In the genomic region with DNA sequence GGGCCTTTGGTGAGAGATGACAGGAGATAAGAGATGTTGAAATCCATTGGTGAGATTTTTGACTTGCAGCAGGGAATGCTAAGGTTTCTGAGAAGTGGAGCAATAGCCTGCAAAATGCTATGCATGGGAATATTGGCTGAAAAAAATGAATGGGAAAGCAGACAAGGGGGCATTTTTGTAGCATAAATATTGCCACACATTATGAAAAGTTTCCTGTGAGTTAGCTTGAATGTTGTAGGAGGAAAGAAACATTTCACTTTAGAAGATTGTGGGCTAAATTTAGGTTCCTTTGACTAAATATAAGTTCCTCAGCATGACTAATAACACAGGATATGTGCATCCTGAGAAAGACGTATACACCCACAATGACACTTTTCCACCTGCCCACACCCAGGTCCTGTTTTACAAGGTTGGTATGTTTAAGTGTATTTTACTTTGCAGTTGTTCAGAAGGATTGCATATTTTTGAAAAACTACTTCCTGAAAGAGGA, we compare ENCODE assay signal across 1 cellular context.
TF ChIP-seq lines count a peak whose summit lies in the region.

No MANE protein-coding gene starts in this region.

TF ChIP-seq in SK-N-SH, 30 proteins besides CTCF, POLR2A, EP300 and RAD21 (continued from another document):
- TF ChIP-seq, protein P1, sequence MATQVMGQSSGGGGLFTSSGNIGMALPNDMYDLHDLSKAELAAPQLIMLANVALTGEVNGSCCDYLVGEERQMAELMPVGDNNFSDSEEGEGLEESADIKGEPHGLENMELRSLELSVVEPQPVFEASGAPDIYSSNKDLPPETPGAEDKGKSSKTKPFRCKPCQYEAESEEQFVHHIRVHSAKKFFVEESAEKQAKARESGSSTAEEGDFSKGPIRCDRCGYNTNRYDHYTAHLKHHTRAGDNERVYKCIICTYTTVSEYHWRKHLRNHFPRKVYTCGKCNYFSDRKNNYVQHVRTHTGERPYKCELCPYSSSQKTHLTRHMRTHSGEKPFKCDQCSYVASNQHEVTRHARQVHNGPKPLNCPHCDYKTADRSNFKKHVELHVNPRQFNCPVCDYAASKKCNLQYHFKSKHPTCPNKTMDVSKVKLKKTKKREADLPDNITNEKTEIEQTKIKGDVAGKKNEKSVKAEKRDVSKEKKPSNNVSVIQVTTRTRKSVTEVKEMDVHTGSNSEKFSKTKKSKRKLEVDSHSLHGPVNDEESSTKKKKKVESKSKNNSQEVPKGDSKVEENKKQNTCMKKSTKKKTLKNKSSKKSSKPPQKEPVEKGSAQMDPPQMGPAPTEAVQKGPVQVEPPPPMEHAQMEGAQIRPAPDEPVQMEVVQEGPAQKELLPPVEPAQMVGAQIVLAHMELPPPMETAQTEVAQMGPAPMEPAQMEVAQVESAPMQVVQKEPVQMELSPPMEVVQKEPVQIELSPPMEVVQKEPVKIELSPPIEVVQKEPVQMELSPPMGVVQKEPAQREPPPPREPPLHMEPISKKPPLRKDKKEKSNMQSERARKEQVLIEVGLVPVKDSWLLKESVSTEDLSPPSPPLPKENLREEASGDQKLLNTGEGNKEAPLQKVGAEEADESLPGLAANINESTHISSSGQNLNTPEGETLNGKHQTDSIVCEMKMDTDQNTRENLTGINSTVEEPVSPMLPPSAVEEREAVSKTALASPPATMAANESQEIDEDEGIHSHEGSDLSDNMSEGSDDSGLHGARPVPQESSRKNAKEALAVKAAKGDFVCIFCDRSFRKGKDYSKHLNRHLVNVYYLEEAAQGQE (IDR thresholded peaks at IDR 0.05; ENCODE audit: low read depth, low read length): no peak
- no peak for TF ChIP-seq GABPA (IDR thresholded peaks at IDR 0.05; ENCODE audit: low read depth)
